Comparison of ENCODE assay signal across 1 cellular context in genomic region chr5:113123563-113123962, GRCh38.
TF ChIP-seq lines count a peak whose summit lies in the region.

No MANE protein-coding gene starts in this region.

TF ChIP-seq in GM12878, 131 proteins besides CTCF, POLR2A, EP300 and RAD21 (continued from another document):
- TF ChIP-seq, protein P1, sequence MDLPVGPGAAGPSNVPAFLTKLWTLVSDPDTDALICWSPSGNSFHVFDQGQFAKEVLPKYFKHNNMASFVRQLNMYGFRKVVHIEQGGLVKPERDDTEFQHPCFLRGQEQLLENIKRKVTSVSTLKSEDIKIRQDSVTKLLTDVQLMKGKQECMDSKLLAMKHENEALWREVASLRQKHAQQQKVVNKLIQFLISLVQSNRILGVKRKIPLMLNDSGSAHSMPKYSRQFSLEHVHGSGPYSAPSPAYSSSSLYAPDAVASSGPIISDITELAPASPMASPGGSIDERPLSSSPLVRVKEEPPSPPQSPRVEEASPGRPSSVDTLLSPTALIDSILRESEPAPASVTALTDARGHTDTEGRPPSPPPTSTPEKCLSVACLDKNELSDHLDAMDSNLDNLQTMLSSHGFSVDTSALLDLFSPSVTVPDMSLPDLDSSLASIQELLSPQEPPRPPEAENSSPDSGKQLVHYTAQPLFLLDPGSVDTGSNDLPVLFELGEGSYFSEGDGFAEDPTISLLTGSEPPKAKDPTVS (IDR thresholded peaks at IDR 0.05; ENCODE audit: low read depth, low read length) = no peak
- TF ChIP-seq NR2C2 (IDR thresholded peaks at IDR 0.05; ENCODE audit: borderline replicate concordance, control insufficient read depth, insufficient read length, low read depth) (no peak), SPI1 (IDR thresholded peaks at IDR 0.05; ENCODE audit: borderline replicate concordance, insufficient read depth, low read depth, low read length) (no peak)
